In genomic region chr6:42692151-42692911, GRCh38 we compare ENCODE assay signal across 9 cellular contexts. TPM values are rescaled to one million over a fixed set of nuclear protein-coding genes. Genes with fewer than 3 reads are reported as not detected.
DNase-seq lines count a peak whose midpoint lies in the region; ATAC-seq and TF ChIP-seq lines count a peak whose summit lies in the region.
"Had no signal": no experiment of that assay in that cellular context is flagged by ENCODE, and none has a peak within 500 bp of the region (broad histone marks: within the 10 kb centered on the region; RNA-seq: fewer than 3 reads in every experiment).

No MANE protein-coding gene starts in this region.

- H3K9ac ChIP-seq in BLaER1 = no peak overlapping the region

- peak; percentile 49 for DNase-seq in MG63
- DNase-seq in choroid plexus epithelial cell (ENCODE audit: low read depth) = peak; percentile 75
- DNase-seq in naive thymus-derived CD8-positive, alpha-beta T cell = no peak
- DNase-seq in SJCRH30 = no peak
- DNase-seq in aorta = no peak

- peaks cover 4 to 54% (median 9%) of the 10 kb centered on the region in 3 donors for H3K36me3 Mint-ChIP-seq in naive thymus-derived CD8-positive, alpha-beta T cell

- H3K4me3 Mint-ChIP-seq in naive thymus-derived CD8-positive, alpha-beta T cell = peak overlapping the region in 3 of 10 donors; percentile 4 to 61 (median 44)

- ATAC-seq in naive thymus-derived CD8-positive, alpha-beta T cell = peak in 1 of 2 donors; percentile 11
- ATAC-seq in GM21515 (IDR thresholded peaks at IDR 0.05; ENCODE audit: unreplicated experiment) (no peak), HG03439 (IDR thresholded peaks at IDR 0.05; ENCODE audit: unreplicated experiment) (no peak), aorta (ENCODE audit: low FRiP score) (no peak)

- H3K4me2 ChIP-seq in BLaER1 = no peak overlapping the region

- H3K27ac Mint-ChIP-seq in naive thymus-derived CD8-positive, alpha-beta T cell = peak overlapping the region; percentile 48 to 96 (median 90)

- no peak for TF ChIP-seq CTCF in choroid plexus epithelial cell (conservative IDR thresholded peaks at IDR 0.05; ENCODE audit: low read depth, low read length)

- intact Hi-C loops in aorta (cut with DNase I) = loop anchor here in 1 of 2 donors (5.0 kb wide), 1 partner anchor 35 kb away; no protein-coding TSS in a partner anchor

- H3K4me3 ChIP-seq in BLaER1 (no peak overlapping the region), MG63 (no peak overlapping the region), choroid plexus epithelial cell (ENCODE audit: low read depth, low read length) (no peak overlapping the region), SJCRH30 (no peak overlapping the region), aorta (ENCODE audit: low read length in 2 of 2) (no peak overlapping the region)

- H3K9me3 ChIP-seq in BLaER1 (no peaks in the 10 kb centered on the region), MG63 (no peaks in the 10 kb centered on the region), SJCRH30 (replicated peaks) (no peaks in the 10 kb centered on the region), aorta (ENCODE audit: control insufficient read depth, low read length) (no peaks in the 10 kb centered on the region)

- H3K27me3 ChIP-seq in BLaER1 (no peaks in the 10 kb centered on the region), MG63 (no peaks in the 10 kb centered on the region), SJCRH30 (no peaks in the 10 kb centered on the region), aorta (ENCODE audit: control insufficient read depth in 1 of 2, insufficient read depth in 2 of 2, low read length in 1 of 2) (no peaks in the 10 kb centered on the region)

- H3K4me1 Mint-ChIP-seq in naive thymus-derived CD8-positive, alpha-beta T cell = peaks cover 26 to 55% (median 47%) of the 10 kb centered on the region in 4 donors

- no peaks in the 10 kb centered on the region for H4K20me1 ChIP-seq in BLaER1

- POLR2A ChIA-PET in naive thymus-derived CD8-positive, alpha-beta T cell (lab: Charles Lee) = interaction anchor here (0.6 to 5.5 kb wide), 10 partner anchors 9 to 237 kb away, joined by 3 to 39 read pairs (median 8); partner anchors contain the start of genes BICRAL, CNPY3, RPL7L1 and TBCC

- H3K4me1 ChIP-seq in BLaER1 (peaks cover 17% of the 10 kb centered on the region), SJCRH30 (no peaks in the 10 kb centered on the region), aorta (ENCODE audit: control insufficient read depth in 1 of 2, insufficient read depth in 2 of 2, low read length in 2 of 2) (no peaks in the 10 kb centered on the region)

- H3K9me3 Mint-ChIP-seq in naive thymus-derived CD8-positive, alpha-beta T cell = no peaks in the 10 kb centered on the region

- H3K27me3 Mint-ChIP-seq in naive thymus-derived CD8-positive, alpha-beta T cell = no peaks in the 10 kb centered on the region

- H3K27ac ChIP-seq in BLaER1 = 0 out of 2 replicates have a peak overlapping the region, but pooled peaks have one; percentile 1
- no peak overlapping the region for H3K27ac ChIP-seq in SJCRH30
- peak overlapping the region in 1 of 2 donors; percentile 47 for H3K27ac ChIP-seq in aorta (ENCODE audit: low read depth in 1 of 2, low read length in 2 of 2)

- 53 to 59% methylated on average over 4 of the region's 4 CpGs for WGBS in aorta, 2 donors

- H3K36me3 ChIP-seq in BLaER1 (peaks cover 65% of the 10 kb centered on the region), MG63 (peaks cover 4% of the 10 kb centered on the region), SJCRH30 (peaks cover 54% of the 10 kb centered on the region), aorta (ENCODE audit: control insufficient read depth in 1 of 2, insufficient read depth in 2 of 2, low read length in 1 of 2) (peaks cover 0 to 7% of the 10 kb centered on the region in 2 donors)

RNA-seq across cellular contexts. Expression of gene PRPH2, which starts 30.1 kb away (rescaled TPM):
- not detected in 2 replicates for total RNA-seq in MG63 (2014; rRNA removed; shearing (Covaris generic); ENCODE audit: low replicate concordance)
- total RNA-seq in naive thymus-derived CD8-positive, alpha-beta T cell = under 1 TPM in 1 of 2 experiments, not detected in 1; 0.33 TPM
- under 1 TPM in 1 of 3 donors, not detected in 2; 0.08 TPM for polyA plus RNA-seq in naive thymus-derived CD8-positive, alpha-beta T cell
- 1.9 and 2.1 TPM in 2 replicates for total RNA-seq in SJCRH30 (2014; rRNA removed; shearing (Covaris generic))
- 1 to 10 TPM; 1.4 to 2.8 TPM for total RNA-seq in aorta
- polyA plus RNA-seq in aorta = under 1 TPM in 1 of 2 donors, not detected in 1; 0.72 TPM
- polyA plus RNA-seq: neural cell had no signal

RNA-seq across cellular contexts. Expression of gene TBCC, which starts 53.6 kb away (rescaled TPM):
- 29.2 and 37.5 TPM in 2 replicates for total RNA-seq in MG63 (2014; rRNA removed; shearing (Covaris generic); ENCODE audit: low replicate concordance)
- total RNA-seq in naive thymus-derived CD8-positive, alpha-beta T cell = 10 to 100 TPM; 76.0 to 77.0 TPM
- 100 to 1,000 TPM; 112 to 126 (median 125) TPM for polyA plus RNA-seq in naive thymus-derived CD8-positive, alpha-beta T cell
- total RNA-seq in SJCRH30 (2014; rRNA removed; shearing (Covaris generic)) = 34.1 and 38.0 TPM in 2 replicates
- 10 to 100 TPM; 16.1 to 16.8 TPM for total RNA-seq in aorta
- 10 to 100 TPM; 14.4 to 33.1 TPM for polyA plus RNA-seq in aorta

Comparison
In these comparisons a context has a peak if more than half of its experiments do, and no peak if none do; other contexts are left out.
1. DNase-seq: peak in MG63 (single experiment) and choroid plexus epithelial cell (single experiment); none in naive thymus-derived CD8-positive, alpha-beta T cell (0 of 10), SJCRH30 (0 of 2) and aorta (0 of 2).